ENCODE assay signal across 5 cellular contexts in the genomic region with DNA sequence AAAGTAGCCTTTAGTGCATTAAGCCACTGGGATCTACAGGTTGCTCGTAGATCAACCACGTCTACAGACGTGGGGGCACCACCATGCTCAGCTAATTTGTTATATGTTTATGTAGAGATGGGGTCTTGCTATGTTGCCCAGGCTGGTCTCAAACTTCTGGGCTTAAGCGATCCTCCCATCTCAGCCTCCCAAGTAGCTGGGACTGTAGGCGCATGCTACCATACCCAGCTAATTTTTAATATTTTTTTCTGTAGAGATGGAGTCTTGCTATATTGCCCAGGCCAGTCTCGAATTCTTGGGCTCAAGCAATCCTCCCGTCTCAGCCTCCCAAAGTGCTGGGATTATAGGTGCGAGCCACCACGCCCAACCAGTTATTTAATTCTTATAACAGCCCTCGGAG. TPM values are rescaled to one million over a fixed set of nuclear protein-coding genes. Genes with fewer than 3 reads are reported as not detected.
DNase-seq lines count a peak whose midpoint lies in the region; ATAC-seq, FAIRE-seq and TF ChIP-seq lines count a peak whose summit lies in the region.
"Not testable (repeated sequence)": the region's sequence is repeated elsewhere in the genome, so short reads cannot be mapped to it uniquely, and the experiment has no call there.

No MANE protein-coding gene starts in this region.

- in situ Hi-C loops in K562 (cut with MboI) = loop anchor here (5.0 kb wide), 1 partner anchor 1414 kb away; no protein-coding TSS in a partner anchor
- in situ Hi-C loops in HepG2 (cut with HindIII; ENCODE audit: extremely low pct_ligation_motif_present, low pct_unique_long_range_greater_than_20kb) = not testable (repeated sequence)

- POLR2A ChIA-PET in HEK293 (lab: Yijun Ruan, JAX); K562 (lab: Yijun Ruan, JAX); endothelial cell of umbilical vein (lab: Charles Lee); HepG2 (lab: Yijun Ruan, JAX): not testable (repeated sequence)

- not testable (repeated sequence) for H3K4me2 ChIP-seq in K562 (ENCODE audit: insufficient read depth, low read length); endothelial cell of umbilical vein (ENCODE audit: insufficient read depth, low read length); HepG2 (ENCODE audit: low read depth, low read length)

- TF ChIP-seq EP300 in K562 (IDR thresholded peaks at IDR 0.05; ENCODE audit: low read length); HepG2 (IDR thresholded peaks at IDR 0.05; ENCODE audit: low read depth in 2 of 2, low read length in 2 of 2); HepG2 (CRISPR knock-in tag; IDR thresholded peaks at IDR 0.05; ENCODE audit: borderline replicate concordance): not testable (repeated sequence)

- not testable (repeated sequence) for H3K27me3 ChIP-seq in K562 (ENCODE audit: control insufficient read depth in 2 of 2, insufficient read depth in 2 of 2, low read length in 2 of 2); endothelial cell of umbilical vein (ENCODE audit: control insufficient read depth in 2 of 2, insufficient read depth in 2 of 2, low read length in 2 of 2); HepG2 (ENCODE audit: control insufficient read depth in 1 of 2, insufficient read depth in 2 of 2, low read length in 2 of 2)

- not testable (repeated sequence) for H3K9ac ChIP-seq in K562 (ENCODE audit: insufficient read depth in 1 of 2, low read depth in 2 of 2, low read length in 2 of 2); endothelial cell of umbilical vein (replicated peaks; ENCODE audit: extremely low read depth, insufficient read depth, low read length); HepG2 (ENCODE audit: insufficient read depth, low read depth, low read length)

- TF ChIP-seq RAD21 in K562 (CRISPR knock-in tag; conservative IDR thresholded peaks at IDR 0.05 in 1 of 2, IDR thresholded peaks at IDR 0.05 in 1 of 2); HepG2 (CRISPR knock-in tag; IDR thresholded peaks at IDR 0.05): not testable (repeated sequence)

- not testable (repeated sequence) for H3K4me3 ChIP-seq in HEK293 (ENCODE audit: low read depth, low read length); K562; endothelial cell of umbilical vein (replicated peaks in 1 of 3; ENCODE audit: insufficient read depth in 1 of 3, low read depth in 1 of 3, low read length in 3 of 3); HepG2 (replicated peaks in 1 of 3; ENCODE audit: insufficient read depth in 1 of 3, low read depth in 2 of 3, low read length in 3 of 3)

- peak; percentile 1 for DNase-seq in activated CD8-positive, alpha-beta memory T cell treated with anti-CD3 and anti-CD28 coated beads for 24 hours
- DNase-seq in K562 (ENCODE audit: extremely low read depth in 1 of 4, low spot score in 3 of 4); endothelial cell of umbilical vein (ENCODE audit: low read depth, low spot score); HepG2 (ENCODE audit: low spot score): not testable (repeated sequence)

- not testable (repeated sequence) for H3K9me1 ChIP-seq in K562 (ENCODE audit: control insufficient read depth, insufficient read depth, low read length); endothelial cell of umbilical vein (replicated peaks; ENCODE audit: control insufficient read depth, extremely low read depth, insufficient read depth, low read length)

- H4K20me1 ChIP-seq in K562 (replicated peaks; ENCODE audit: control insufficient read depth, insufficient read depth, low read length); endothelial cell of umbilical vein (replicated peaks; ENCODE audit: control insufficient read depth, extremely low read depth, insufficient read depth, low read length); HepG2 (ENCODE audit: insufficient read depth, low read length): not testable (repeated sequence)

- not testable (repeated sequence) for H3K36me3 ChIP-seq in HEK293 (ENCODE audit: control insufficient read depth in 2 of 2, insufficient read depth in 1 of 2, low read length in 2 of 2); K562 (ENCODE audit: control insufficient read depth, insufficient read depth, low read length); endothelial cell of umbilical vein (ENCODE audit: control insufficient read depth in 2 of 2, extremely low read depth in 1 of 2, insufficient read depth in 2 of 2, low read length in 2 of 2); HepG2 (replicated peaks in 1 of 2; ENCODE audit: control insufficient read depth in 1 of 2, insufficient read depth in 2 of 2, low read length in 2 of 2)

- CTCF ChIA-PET in HEK293 (lab: Yijun Ruan, JAX) = interaction anchor here (0.8 kb wide), 1 partner anchor 76 kb away, joined by 3 read pairs; no protein-coding TSS in a partner anchor
- CTCF ChIA-PET in K562 (lab: Yijun Ruan, JAX; ENCODE audit: low intra/inter-chr PET ratio); endothelial cell of umbilical vein (lab: Charles Lee); HepG2 (lab: Yijun Ruan, JAX; ENCODE audit: low intra/inter-chr PET ratio, low total read pairs): not testable (repeated sequence)

- not testable (repeated sequence) for H3K79me2 ChIP-seq in K562 (ENCODE audit: control insufficient read depth, insufficient read depth, low read length); endothelial cell of umbilical vein (ENCODE audit: control insufficient read depth, insufficient read depth, low read length); HepG2 (ENCODE audit: insufficient read depth, low read length)

- FAIRE-seq in K562 (lab: Jason Lieb, UNC); endothelial cell of umbilical vein (lab: Jason Lieb, UNC); HepG2 (lab: Jason Lieb, UNC): not testable (repeated sequence)

- not testable (repeated sequence) for H2AFZ ChIP-seq in K562 (ENCODE audit: low read depth, low read length); endothelial cell of umbilical vein (ENCODE audit: low read depth, low read length); HepG2 (ENCODE audit: low read length)

- TF ChIP-seq POLR2A in K562 (conservative IDR thresholded peaks at IDR 0.05); endothelial cell of umbilical vein (IDR thresholded peaks at IDR 0.05; ENCODE audit: low read depth, low read length); HepG2 (IDR thresholded peaks at IDR 0.05; ENCODE audit: insufficient read depth in 1 of 2, low read depth in 2 of 2, low read length in 2 of 2): not testable (repeated sequence)

- not testable (repeated sequence) for H3K4me1 ChIP-seq in HEK293 (ENCODE audit: control insufficient read depth, insufficient read depth, low read length); K562 (replicated peaks in 1 of 2; ENCODE audit: control insufficient read depth in 2 of 2, insufficient read depth in 2 of 2, low read length in 2 of 2); endothelial cell of umbilical vein (ENCODE audit: control insufficient read depth, extremely low read depth, insufficient read depth, low read length); HepG2 (ENCODE audit: insufficient read depth, low read length)

- ATAC-seq in K562, HepG2: not testable (repeated sequence)

- intact Hi-C loops in K562 (cut with micrococcal nuclease); endothelial cell of umbilical vein (cut with micrococcal nuclease); HepG2 (cut with micrococcal nuclease; ENCODE audit: unreplicated experiment): not testable (repeated sequence)

- H3K9me3 ChIP-seq in HEK293 (ENCODE audit: control insufficient read depth, insufficient read depth, low read depth, low read length); K562 (replicated peaks; ENCODE audit: control insufficient read depth, insufficient read depth, low read depth, low read length); endothelial cell of umbilical vein (replicated peaks; ENCODE audit: control insufficient read depth, insufficient read depth, low read length); HepG2 (ENCODE audit: low read length): not testable (repeated sequence)

- not testable (repeated sequence) for TF ChIP-seq CTCF in HEK293 (tag by site-specific recombination; IDR thresholded peaks at IDR 0.05); K562 (IDR thresholded peaks at IDR 0.05 in 2 of 3, conservative IDR thresholded peaks at IDR 0.05 in 1 of 3; ENCODE audit: insufficient read depth in 2 of 3, low read depth in 1 of 3, low read length in 3 of 3); endothelial cell of umbilical vein (IDR thresholded peaks at IDR 0.05; ENCODE audit: extremely low read depth in 1 of 2, insufficient read depth in 1 of 2, low read depth in 1 of 2, low read length in 2 of 2); HepG2 (CRISPR knock-in tag; IDR thresholded peaks at IDR 0.05)

- H3K27ac ChIP-seq in HEK293 (ENCODE audit: extremely low read depth, low read depth, low read length); K562 (ENCODE audit: extremely low read depth, low read depth, low read length); endothelial cell of umbilical vein (ENCODE audit: insufficient read depth, low read depth, low read length); HepG2 (ENCODE audit: extremely low read length, insufficient read depth, low read length): not testable (repeated sequence)

- dilution Hi-C loops in endothelial cell of umbilical vein (cut with MboI; ENCODE audit: extremely low pct_ligation_motif_present, low sequenced_read_pairs) = not testable (repeated sequence)

- not testable (repeated sequence) for BruUV-seq in K562 (replicated peaks; lab: Mats Ljungman, UMichigan); HepG2 (replicated peaks; lab: Mats Ljungman, UMichigan)
- BruUV-seq in endothelial cell of umbilical vein (replicated peaks; lab: Mats Ljungman, UMichigan) = TSS peak; percentile 11

- 71% methylated on average over 6 of the region's 10 CpGs for WGBS in K562 (ENCODE audit: insufficient coverage, low coverage, missing lambda C conversion rate)
- WGBS in HepG2 (ENCODE audit: low lambda C conversion rate) = 70% methylated on average over 6 of the region's 10 CpGs

RNA-seq across cellular contexts. Expression of a gene that starts 49.3 kb away (rescaled TPM):
- 63.1 and 103 TPM in 2 replicates for total RNA-seq in K562 (2011; cell fraction: chromatin; rRNA removed; ENCODE audit: low replicate concordance)
- 30.0 and 32.0 TPM in 2 replicates for total RNA-seq in K562 (2011; cell fraction: nucleolus; rRNA removed)
- total RNA-seq in K562 (2011; cell fraction: nucleoplasm; rRNA removed) = 59.4 and 65.3 TPM in 2 replicates
- total RNA-seq in K562 (2014; rRNA removed) (10.5 and 15.0 TPM in 2 replicates), K562 (2014; rRNA removed; fragmentation: Illumina TruSeq; extraction: Trizol) (11.1 and 12.7 TPM in 2 replicates), K562 (2015; rRNA removed; fragmentation: Illumina TruSeq; extraction: Trizol) (18.9 and 19.8 TPM in 2 replicates), K562 (2021) (11.7 and 12.4 TPM in 2 replicates), endothelial cell of umbilical vein (19.0 and 22.5 TPM in 2 replicates), HepG2 (2016; rRNA removed; fragmentation: Illumina TruSeq; extraction: Trizol) (5.4 and 8.7 TPM in 2 replicates)
- polyA plus RNA-seq in K562 (2011; rRNA removed) (10.0 and 11.0 TPM in 2 replicates), K562 (2014; fragmentation: Illumina TruSeq; extraction: Trizol) (12.3 and 13.8 TPM in 2 replicates), K562 (2014; fragmentation: Nextera tagmentation; extraction: Ambion mirVana) (1 to 10 TPM; 2.7 to 3.8 TPM), K562 (2014; rRNA removed) (16.0 and 18.6 TPM in 2 replicates), endothelial cell of umbilical vein (10.8 and 12.9 TPM in 2 replicates), HepG2 (2011; rRNA removed) (8.8 and 9.7 TPM in 2 replicates)
- polyA plus RNA-seq in K562 (2011; cell fraction: cytosol; rRNA removed) = 3.8 and 5.3 TPM in 2 replicates
- 16.7 and 25.7 TPM in 2 replicates for polyA plus RNA-seq in K562 (2011; cell fraction: nucleus; rRNA removed)
- polyA plus RNA-seq in K562 (2012) = 11.3 and 14.4 TPM in 2 replicates
- polyA minus RNA-seq in K562 (2011; rRNA and poly(A)+ RNA removed) = 11.5 and 23.3 TPM in 2 replicates
- 5.3 and 7.8 TPM in 2 replicates for polyA minus RNA-seq in K562 (2011; cell fraction: cytosol; rRNA and poly(A)+ RNA removed)
- 16.0 and 23.3 TPM in 2 replicates for polyA minus RNA-seq in K562 (2011; cell fraction: nucleus; rRNA and poly(A)+ RNA removed)
- polyA plus RNA-seq in endothelial cell of umbilical vein (2011; cell fraction: cytosol; rRNA removed) = 9.5 and 9.9 TPM in 2 replicates
- polyA plus RNA-seq in endothelial cell of umbilical vein (2011; cell fraction: nucleus; rRNA removed) = 41.1 and 41.8 TPM in 2 replicates
- polyA plus RNA-seq in endothelial cell of umbilical vein (2012) = 11.3 and 11.4 TPM in 2 replicates
- 28.2 and 36.4 TPM in 2 replicates for polyA minus RNA-seq in endothelial cell of umbilical vein
- 11.1 TPM for polyA minus RNA-seq in endothelial cell of umbilical vein (2011; cell fraction: cytosol; rRNA and poly(A)+ RNA removed)
- polyA minus RNA-seq in endothelial cell of umbilical vein (2011; cell fraction: nucleus; rRNA and poly(A)+ RNA removed) = 32.1 and 43.9 TPM in 2 replicates
- total RNA-seq in HepG2 (2016; cell fraction: cytosol; rRNA removed; fragmentation: Illumina TruSeq; extraction: Trizol; ENCODE audit: low read depth) = 6.1 and 7.3 TPM in 2 replicates
- 5.2 and 7.8 TPM in 2 replicates for total RNA-seq in HepG2 (2016; cell fraction: insoluble cytoplasmic fraction; rRNA removed; fragmentation: Illumina TruSeq; extraction: Trizol)
- 6.9 and 7.3 TPM in 2 replicates for total RNA-seq in HepG2 (2016; cell fraction: membrane; rRNA removed; fragmentation: Illumina TruSeq; extraction: Trizol)
- total RNA-seq in HepG2 (2016; cell fraction: nucleus; rRNA removed; fragmentation: Illumina TruSeq; extraction: Trizol) = 11.9 and 21.2 TPM in 2 replicates
- polyA plus RNA-seq in HepG2 (2011; cell fraction: cytosol; rRNA removed) = 3.4 and 4.8 TPM in 2 replicates
- 12.8 and 17.6 TPM in 2 replicates for polyA plus RNA-seq in HepG2 (2011; cell fraction: nucleus; rRNA removed)
- polyA plus RNA-seq in HepG2 (2012) = 5.3 and 7.2 TPM in 2 replicates
- polyA plus RNA-seq in HepG2 (2016; cell fraction: cytosol; fragmentation: Illumina TruSeq; extraction: Trizol; ENCODE audit: low read depth) = 2.1 TPM in 2 replicates
- 5.0 and 6.4 TPM in 2 replicates for polyA plus RNA-seq in HepG2 (2016; cell fraction: insoluble cytoplasmic fraction; fragmentation: Illumina TruSeq; extraction: Trizol; ENCODE audit: low read depth)
- polyA plus RNA-seq in HepG2 (2016; cell fraction: membrane; fragmentation: Illumina TruSeq; extraction: Trizol; ENCODE audit: low read depth) = 2.9 and 4.2 TPM in 2 replicates
- polyA plus RNA-seq in HepG2 (2016; cell fraction: nucleus; fragmentation: Illumina TruSeq; extraction: Trizol; ENCODE audit: insufficient read depth, low read depth) = 19.5 and 24.3 TPM in 2 replicates
- 11.0 and 25.0 TPM in 2 replicates for polyA minus RNA-seq in HepG2 (2011; rRNA and poly(A)+ RNA removed; ENCODE audit: low replicate concordance)
- 2.9 and 3.4 TPM in 2 replicates for polyA minus RNA-seq in HepG2 (2011; cell fraction: cytosol; rRNA and poly(A)+ RNA removed)
- 33.2 and 38.7 TPM in 2 replicates for polyA minus RNA-seq in HepG2 (2011; cell fraction: nucleus; rRNA and poly(A)+ RNA removed)
